Comparison of ENCODE assay signal across 1 cellular context in the genomic region with DNA sequence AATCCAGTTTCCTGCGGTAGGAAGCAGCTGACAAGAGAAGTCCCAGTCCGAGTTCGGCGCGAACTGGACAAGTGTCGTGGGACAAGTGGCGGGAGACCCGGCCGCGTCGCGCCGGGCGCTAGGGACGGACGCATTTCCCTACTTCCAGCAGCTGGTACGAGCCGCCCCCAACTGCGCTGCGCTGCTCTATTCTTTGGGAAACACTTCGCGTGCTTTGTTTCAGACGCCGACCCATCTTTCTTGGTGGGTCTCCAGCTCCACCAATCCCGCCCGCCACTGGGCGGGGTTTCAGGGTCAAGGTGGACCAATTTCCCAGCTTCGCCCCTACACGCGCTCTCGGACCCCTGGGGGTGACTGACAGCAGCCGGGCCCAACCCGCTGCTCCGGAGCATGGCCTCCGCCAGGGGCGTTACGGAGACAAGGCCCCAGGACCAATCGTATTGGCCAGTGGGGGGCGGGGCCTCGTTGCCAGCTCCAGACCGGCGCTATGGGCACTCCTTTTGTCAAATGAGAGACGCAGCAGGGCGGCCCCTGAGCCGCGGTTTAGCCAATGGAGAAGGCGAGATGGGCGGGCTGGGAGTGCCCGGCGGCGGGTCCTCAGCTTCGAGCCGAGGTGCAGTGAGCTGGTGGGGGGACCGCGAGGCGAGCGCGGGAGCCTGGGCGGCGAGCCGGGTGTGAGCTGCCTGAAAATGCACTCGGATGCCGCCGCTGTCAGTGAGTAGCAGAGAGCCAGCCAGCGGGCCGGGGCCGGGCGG.
TF ChIP-seq lines count a peak whose summit lies in the region.

A gene (plus strand): TSS at position 600 of the 755 bp plus-strand sequence. CDS start 90 bp downstream, at position 690.

TF ChIP-seq in HepG2, 621 proteins besides CTCF, POLR2A, EP300 and RAD21 (continued from another document and continues in another):
- TF ChIP-seq, protein P1, sequence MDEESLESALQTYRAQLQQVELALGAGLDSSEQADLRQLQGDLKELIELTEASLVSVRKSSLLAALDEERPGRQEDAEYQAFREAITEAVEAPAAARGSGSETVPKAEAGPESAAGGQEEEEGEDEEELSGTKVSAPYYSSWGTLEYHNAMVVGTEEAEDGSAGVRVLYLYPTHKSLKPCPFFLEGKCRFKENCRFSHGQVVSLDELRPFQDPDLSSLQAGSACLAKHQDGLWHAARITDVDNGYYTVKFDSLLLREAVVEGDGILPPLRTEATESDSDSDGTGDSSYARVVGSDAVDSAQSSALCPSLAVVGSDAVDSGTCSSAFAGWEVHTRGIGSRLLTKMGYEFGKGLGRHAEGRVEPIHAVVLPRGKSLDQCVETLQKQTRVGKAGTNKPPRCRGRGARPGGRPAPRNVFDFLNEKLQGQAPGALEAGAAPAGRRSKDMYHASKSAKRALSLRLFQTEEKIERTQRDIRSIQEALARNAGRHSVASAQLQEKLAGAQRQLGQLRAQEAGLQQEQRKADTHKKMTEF (CRISPR knock-in tag; IDR thresholded peaks at IDR 0.05) = peak; percentile 29; the same call in 1 of the 2 replicates
- peak; percentile 55; the same call in 1 of the 2 replicates for TF ChIP-seq ZNF121 (CRISPR knock-in tag; IDR thresholded peaks at IDR 0.05)
- no peak for TF ChIP-seq ZNF550 (CRISPR knock-in tag; IDR thresholded peaks at IDR 0.05; ENCODE audit: borderline replicate concordance)
- no peak for TF ChIP-seq SRF (IDR thresholded peaks at IDR 0.05; ENCODE audit: low read depth, low read length)
- no peak for TF ChIP-seq NR3C1 (CRISPR knock-in tag; IDR thresholded peaks at IDR 0.05)
- no peak for TF ChIP-seq ZNF484 (CRISPR knock-in tag; IDR thresholded peaks at IDR 0.05; ENCODE audit: borderline replicate concordance, low read depth)
- TF ChIP-seq, protein P2, sequence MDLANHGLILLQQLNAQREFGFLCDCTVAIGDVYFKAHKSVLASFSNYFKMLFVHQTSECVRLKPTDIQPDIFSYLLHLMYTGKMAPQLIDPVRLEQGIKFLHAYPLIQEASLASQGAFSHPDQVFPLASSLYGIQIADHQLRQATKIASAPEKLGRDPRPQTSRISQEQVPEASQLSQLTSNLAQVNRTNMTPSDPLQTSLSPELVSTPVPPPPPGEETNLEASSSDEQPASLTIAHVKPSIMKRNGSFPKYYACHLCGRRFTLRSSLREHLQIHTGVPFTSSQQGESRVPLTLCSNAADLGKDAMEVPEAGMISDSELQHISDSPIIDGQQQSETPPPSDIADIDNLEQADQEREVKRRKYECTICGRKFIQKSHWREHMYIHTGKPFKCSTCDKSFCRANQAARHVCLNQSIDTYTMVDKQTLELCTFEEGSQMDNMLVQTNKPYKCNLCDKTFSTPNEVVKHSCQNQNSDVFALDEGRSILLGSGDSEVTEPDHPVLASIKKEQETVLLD (CRISPR knock-in tag; IDR thresholded peaks at IDR 0.05; ENCODE audit: low read depth) = no peak
- TF ChIP-seq, protein P3, sequence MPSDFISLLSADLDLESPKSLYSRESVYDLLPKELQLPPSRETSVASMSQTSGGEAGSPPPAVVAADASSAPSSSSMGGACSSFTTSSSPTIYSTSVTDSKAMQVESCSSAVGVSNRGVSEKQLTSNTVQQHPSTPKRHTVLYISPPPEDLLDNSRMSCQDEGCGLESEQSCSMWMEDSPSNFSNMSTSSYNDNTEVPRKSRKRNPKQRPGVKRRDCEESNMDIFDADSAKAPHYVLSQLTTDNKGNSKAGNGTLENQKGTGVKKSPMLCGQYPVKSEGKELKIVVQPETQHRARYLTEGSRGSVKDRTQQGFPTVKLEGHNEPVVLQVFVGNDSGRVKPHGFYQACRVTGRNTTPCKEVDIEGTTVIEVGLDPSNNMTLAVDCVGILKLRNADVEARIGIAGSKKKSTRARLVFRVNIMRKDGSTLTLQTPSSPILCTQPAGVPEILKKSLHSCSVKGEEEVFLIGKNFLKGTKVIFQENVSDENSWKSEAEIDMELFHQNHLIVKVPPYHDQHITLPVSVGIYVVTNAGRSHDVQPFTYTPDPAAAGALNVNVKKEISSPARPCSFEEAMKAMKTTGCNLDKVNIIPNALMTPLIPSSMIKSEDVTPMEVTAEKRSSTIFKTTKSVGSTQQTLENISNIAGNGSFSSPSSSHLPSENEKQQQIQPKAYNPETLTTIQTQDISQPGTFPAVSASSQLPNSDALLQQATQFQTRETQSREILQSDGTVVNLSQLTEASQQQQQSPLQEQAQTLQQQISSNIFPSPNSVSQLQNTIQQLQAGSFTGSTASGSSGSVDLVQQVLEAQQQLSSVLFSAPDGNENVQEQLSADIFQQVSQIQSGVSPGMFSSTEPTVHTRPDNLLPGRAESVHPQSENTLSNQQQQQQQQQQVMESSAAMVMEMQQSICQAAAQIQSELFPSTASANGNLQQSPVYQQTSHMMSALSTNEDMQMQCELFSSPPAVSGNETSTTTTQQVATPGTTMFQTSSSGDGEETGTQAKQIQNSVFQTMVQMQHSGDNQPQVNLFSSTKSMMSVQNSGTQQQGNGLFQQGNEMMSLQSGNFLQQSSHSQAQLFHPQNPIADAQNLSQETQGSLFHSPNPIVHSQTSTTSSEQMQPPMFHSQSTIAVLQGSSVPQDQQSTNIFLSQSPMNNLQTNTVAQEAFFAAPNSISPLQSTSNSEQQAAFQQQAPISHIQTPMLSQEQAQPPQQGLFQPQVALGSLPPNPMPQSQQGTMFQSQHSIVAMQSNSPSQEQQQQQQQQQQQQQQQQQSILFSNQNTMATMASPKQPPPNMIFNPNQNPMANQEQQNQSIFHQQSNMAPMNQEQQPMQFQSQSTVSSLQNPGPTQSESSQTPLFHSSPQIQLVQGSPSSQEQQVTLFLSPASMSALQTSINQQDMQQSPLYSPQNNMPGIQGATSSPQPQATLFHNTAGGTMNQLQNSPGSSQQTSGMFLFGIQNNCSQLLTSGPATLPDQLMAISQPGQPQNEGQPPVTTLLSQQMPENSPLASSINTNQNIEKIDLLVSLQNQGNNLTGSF (CRISPR knock-in tag; IDR thresholded peaks at IDR 0.05) = peak; percentile 53; the same call in 1 of the 2 replicates
- TF ChIP-seq GLI4 (CRISPR knock-in tag; IDR thresholded peaks at IDR 0.05; ENCODE audit: borderline replicate concordance) = no peak
- TF ChIP-seq CENPT (CRISPR knock-in tag; IDR thresholded peaks at IDR 0.05; ENCODE audit: low read depth) = no peak
- no peak for TF ChIP-seq ARNT2 (CRISPR knock-in tag; IDR thresholded peaks at IDR 0.05; ENCODE audit: low read depth)
- TF ChIP-seq, protein P4, sequence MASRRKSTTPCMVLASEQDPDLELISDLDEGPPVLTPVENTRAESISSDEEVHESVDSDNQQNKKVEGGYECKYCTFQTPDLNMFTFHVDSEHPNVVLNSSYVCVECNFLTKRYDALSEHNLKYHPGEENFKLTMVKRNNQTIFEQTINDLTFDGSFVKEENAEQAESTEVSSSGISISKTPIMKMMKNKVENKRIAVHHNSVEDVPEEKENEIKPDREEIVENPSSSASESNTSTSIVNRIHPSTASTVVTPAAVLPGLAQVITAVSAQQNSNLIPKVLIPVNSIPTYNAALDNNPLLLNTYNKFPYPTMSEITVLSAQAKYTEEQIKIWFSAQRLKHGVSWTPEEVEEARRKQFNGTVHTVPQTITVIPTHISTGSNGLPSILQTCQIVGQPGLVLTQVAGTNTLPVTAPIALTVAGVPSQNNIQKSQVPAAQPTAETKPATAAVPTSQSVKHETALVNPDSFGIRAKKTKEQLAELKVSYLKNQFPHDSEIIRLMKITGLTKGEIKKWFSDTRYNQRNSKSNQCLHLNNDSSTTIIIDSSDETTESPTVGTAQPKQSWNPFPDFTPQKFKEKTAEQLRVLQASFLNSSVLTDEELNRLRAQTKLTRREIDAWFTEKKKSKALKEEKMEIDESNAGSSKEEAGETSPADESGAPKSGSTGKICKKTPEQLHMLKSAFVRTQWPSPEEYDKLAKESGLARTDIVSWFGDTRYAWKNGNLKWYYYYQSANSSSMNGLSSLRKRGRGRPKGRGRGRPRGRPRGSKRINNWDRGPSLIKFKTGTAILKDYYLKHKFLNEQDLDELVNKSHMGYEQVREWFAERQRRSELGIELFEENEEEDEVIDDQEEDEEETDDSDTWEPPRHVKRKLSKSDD (CRISPR knock-in tag; IDR thresholded peaks at IDR 0.05; ENCODE audit: low read depth) = no peak
- TF ChIP-seq ZNF430 (CRISPR knock-in tag; IDR thresholded peaks at IDR 0.05) = peak; percentile 71
- TF ChIP-seq DPF2 (CRISPR knock-in tag; IDR thresholded peaks at IDR 0.05; ENCODE audit: borderline replicate concordance, low read depth) = no peak
- TF ChIP-seq, protein P5, sequence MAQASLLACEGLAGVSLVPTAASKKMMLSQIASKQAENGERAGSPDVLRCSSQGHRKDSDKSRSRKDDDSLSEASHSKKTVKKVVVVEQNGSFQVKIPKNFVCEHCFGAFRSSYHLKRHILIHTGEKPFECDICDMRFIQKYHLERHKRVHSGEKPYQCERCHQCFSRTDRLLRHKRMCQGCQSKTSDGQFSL (CRISPR knock-in tag; IDR thresholded peaks at IDR 0.05) = no peak
- TF ChIP-seq, protein P6, sequence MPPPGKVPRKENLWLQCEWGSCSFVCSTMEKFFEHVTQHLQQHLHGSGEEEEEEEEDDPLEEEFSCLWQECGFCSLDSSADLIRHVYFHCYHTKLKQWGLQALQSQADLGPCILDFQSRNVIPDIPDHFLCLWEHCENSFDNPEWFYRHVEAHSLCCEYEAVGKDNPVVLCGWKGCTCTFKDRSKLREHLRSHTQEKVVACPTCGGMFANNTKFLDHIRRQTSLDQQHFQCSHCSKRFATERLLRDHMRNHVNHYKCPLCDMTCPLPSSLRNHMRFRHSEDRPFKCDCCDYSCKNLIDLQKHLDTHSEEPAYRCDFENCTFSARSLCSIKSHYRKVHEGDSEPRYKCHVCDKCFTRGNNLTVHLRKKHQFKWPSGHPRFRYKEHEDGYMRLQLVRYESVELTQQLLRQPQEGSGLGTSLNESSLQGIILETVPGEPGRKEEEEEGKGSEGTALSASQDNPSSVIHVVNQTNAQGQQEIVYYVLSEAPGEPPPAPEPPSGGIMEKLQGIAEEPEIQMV (CRISPR knock-in tag; IDR thresholded peaks at IDR 0.05; ENCODE audit: low read depth) = no peak
- no peak for TF ChIP-seq PAWR (CRISPR knock-in tag; IDR thresholded peaks at IDR 0.05; ENCODE audit: borderline replicate concordance)
- no peak for TF ChIP-seq THYN1 (CRISPR knock-in tag; IDR thresholded peaks at IDR 0.05; ENCODE audit: borderline replicate concordance, low read depth)
- TF ChIP-seq RFXAP (CRISPR knock-in tag; IDR thresholded peaks at IDR 0.05; ENCODE audit: borderline replicate concordance) = peak; percentile 58; the same call in 1 of the 2 replicates
- TF ChIP-seq, protein P7, sequence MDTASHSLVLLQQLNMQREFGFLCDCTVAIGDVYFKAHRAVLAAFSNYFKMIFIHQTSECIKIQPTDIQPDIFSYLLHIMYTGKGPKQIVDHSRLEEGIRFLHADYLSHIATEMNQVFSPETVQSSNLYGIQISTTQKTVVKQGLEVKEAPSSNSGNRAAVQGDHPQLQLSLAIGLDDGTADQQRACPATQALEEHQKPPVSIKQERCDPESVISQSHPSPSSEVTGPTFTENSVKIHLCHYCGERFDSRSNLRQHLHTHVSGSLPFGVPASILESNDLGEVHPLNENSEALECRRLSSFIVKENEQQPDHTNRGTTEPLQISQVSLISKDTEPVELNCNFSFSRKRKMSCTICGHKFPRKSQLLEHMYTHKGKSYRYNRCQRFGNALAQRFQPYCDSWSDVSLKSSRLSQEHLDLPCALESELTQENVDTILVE (CRISPR knock-in tag; IDR thresholded peaks at IDR 0.05) = 0 out of 2 replicates have a peak, but pooled peaks have one; percentile 44
- no peak for TF ChIP-seq KLF15 (CRISPR knock-in tag; IDR thresholded peaks at IDR 0.05; ENCODE audit: borderline replicate concordance)
- 0 out of 2 replicates have a peak, but pooled peaks have one; percentile 56 for TF ChIP-seq TGIF2 (CRISPR knock-in tag; IDR thresholded peaks at IDR 0.05)
- TF ChIP-seq ZNF891 (CRISPR knock-in tag; IDR thresholded peaks at IDR 0.05) = peak; percentile 14; the same call in 1 of the 2 replicates
- TF ChIP-seq ZNF556 (CRISPR knock-in tag; IDR thresholded peaks at IDR 0.05; ENCODE audit: borderline replicate concordance) = no peak
- no peak for TF ChIP-seq RBM22 (optimal IDR thresholded peaks at IDR 0.05; ENCODE audit: low read length)
- TF ChIP-seq, protein P8, sequence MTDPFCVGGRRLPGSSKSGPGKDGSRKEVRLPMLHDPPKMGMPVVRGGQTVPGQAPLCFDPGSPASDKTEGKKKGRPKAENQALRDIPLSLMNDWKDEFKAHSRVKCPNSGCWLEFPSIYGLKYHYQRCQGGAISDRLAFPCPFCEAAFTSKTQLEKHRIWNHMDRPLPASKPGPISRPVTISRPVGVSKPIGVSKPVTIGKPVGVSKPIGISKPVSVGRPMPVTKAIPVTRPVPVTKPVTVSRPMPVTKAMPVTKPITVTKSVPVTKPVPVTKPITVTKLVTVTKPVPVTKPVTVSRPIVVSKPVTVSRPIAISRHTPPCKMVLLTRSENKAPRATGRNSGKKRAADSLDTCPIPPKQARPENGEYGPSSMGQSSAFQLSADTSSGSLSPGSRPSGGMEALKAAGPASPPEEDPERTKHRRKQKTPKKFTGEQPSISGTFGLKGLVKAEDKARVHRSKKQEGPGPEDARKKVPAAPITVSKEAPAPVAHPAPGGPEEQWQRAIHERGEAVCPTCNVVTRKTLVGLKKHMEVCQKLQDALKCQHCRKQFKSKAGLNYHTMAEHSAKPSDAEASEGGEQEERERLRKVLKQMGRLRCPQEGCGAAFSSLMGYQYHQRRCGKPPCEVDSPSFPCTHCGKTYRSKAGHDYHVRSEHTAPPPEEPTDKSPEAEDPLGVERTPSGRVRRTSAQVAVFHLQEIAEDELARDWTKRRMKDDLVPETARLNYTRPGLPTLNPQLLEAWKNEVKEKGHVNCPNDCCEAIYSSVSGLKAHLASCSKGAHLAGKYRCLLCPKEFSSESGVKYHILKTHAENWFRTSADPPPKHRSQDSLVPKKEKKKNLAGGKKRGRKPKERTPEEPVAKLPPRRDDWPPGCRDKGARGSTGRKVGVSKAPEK (CRISPR knock-in tag; IDR thresholded peaks at IDR 0.05; ENCODE audit: borderline replicate concordance) = no peak
- 0 out of 2 replicates have a peak, but pooled peaks have one; percentile 49 for TF ChIP-seq ZNF563 (CRISPR knock-in tag; IDR thresholded peaks at IDR 0.05)
- no peak for TF ChIP-seq RAD51 (IDR thresholded peaks at IDR 0.05; ENCODE audit: borderline replicate concordance)
- peak; percentile 39 for TF ChIP-seq AGO1 (IDR thresholded peaks at IDR 0.05; ENCODE audit: low read depth, low read length, poor library complexity, severe bottlenecking)
- TF ChIP-seq, protein P9, sequence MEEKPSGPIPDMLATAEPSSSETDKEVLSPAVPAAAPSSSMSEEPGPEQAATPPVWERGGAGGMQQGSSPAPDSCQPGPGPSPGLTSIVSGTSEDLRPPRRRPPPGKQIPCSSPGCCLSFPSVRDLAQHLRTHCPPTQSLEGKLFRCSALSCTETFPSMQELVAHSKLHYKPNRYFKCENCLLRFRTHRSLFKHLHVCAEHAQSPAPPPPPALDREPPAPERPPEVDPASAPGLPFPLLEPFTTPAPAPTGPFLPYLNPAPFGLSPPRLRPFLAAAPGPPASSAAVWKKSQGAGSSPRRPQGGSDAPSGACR (CRISPR knock-in tag; IDR thresholded peaks at IDR 0.05) = no peak
- TF ChIP-seq HES4 (CRISPR knock-in tag; IDR thresholded peaks at IDR 0.05; ENCODE audit: borderline replicate concordance) = no peak
- TF ChIP-seq GZF1 (CRISPR knock-in tag; IDR thresholded peaks at IDR 0.05) = no peak
- TF ChIP-seq CBX1 (IDR thresholded peaks at IDR 0.05; ENCODE audit: low read depth) = peak; percentile 31
- TF ChIP-seq NRL (CRISPR knock-in tag; IDR thresholded peaks at IDR 0.05; ENCODE audit: borderline replicate concordance) = no peak
- TF ChIP-seq ZFP36 (IDR thresholded peaks at IDR 0.05; ENCODE audit: borderline replicate concordance, low read depth, low read length, partially characterized antibody) = no peak
- TF ChIP-seq MAFK (conservative IDR thresholded peaks at IDR 0.05 in 1 of 2, IDR thresholded peaks at IDR 0.05 in 1 of 2; ENCODE audit: low read length in 2 of 2) = no peak
- TF ChIP-seq SMARCE1 (IDR thresholded peaks at IDR 0.05; ENCODE audit: borderline replicate concordance) = no peak
- TF ChIP-seq JUND (CRISPR knock-in tag; IDR thresholded peaks at IDR 0.05) = no peak
- no peak for TF ChIP-seq ZMAT3 (CRISPR knock-in tag; conservative IDR thresholded peaks at IDR 0.05)
- no peak for TF ChIP-seq SNAPC2 (CRISPR knock-in tag; IDR thresholded peaks at IDR 0.05)
- TF ChIP-seq NCOR1 (IDR thresholded peaks at IDR 0.05; ENCODE audit: borderline replicate concordance, low read length) = no peak
